ENCODE assay signal across 22 cellular contexts in genomic region chr1:106554294-106554693, GRCh38.
DNase-seq lines count a peak whose midpoint lies in the region; ATAC-seq and TF ChIP-seq lines count a peak whose summit lies in the region.
"Had no signal": no experiment of that assay in that cellular context is flagged by ENCODE, and none has a peak within 500 bp of the region (broad histone marks: within the 10 kb centered on the region; RNA-seq: fewer than 3 reads in every experiment).

No MANE protein-coding gene starts in this region.

- H3K4me1 ChIP-seq in PC-3 (ENCODE audit: insufficient read depth, low read length) (peaks cover 7% of the 10 kb centered on the region; the same call in 1 of the 2 replicates), foreskin keratinocyte (peaks cover 11% of the 10 kb centered on the region)
- H3K4me1 ChIP-seq: A549, BE2C, Peyer's patch, SJSA1 had no signal

- intact Hi-C loops in PC-3 (cut with micrococcal nuclease): loop anchor here (5.0 kb wide), 1 partner anchor 973 kb away; no protein-coding TSS in a partner anchor

- CTCF ChIA-PET in PC-3 (lab: Charles Lee): no interaction called here

- no peak overlapping the region for H3K27ac Mint-ChIP-seq in mesothelial cell of epicardium

- H3K36me3 Mint-ChIP-seq in mesothelial cell of epicardium: no peaks in the 10 kb centered on the region

- no peaks in the 10 kb centered on the region for H3K9me3 ChIP-seq in PC-3 (ENCODE audit: low read length)
- H3K9me3 ChIP-seq: A549, BE2C, SJSA1 had no signal

- DNase-seq in EL (peak; percentile 4), PC-3 (peak; percentile 43), choroid plexus epithelial cell (ENCODE audit: low read depth) (peak; percentile 16), foreskin keratinocyte (peak; percentile 50 to 79), mesothelial cell of epicardium (ENCODE audit: low spot score in 2 of 2, unreplicated experiment in 2 of 2) (no peak), cerebellar cortex (ENCODE audit: low spot score) (no peak)
- DNase-seq: BE2C, DMS53, GOT3, HCEC 1CT, Karpas-422, NCI-H1092, NCI-H146, NCI-H2029, NCI-H345, NCI-H524 treated with DMSO at 0.1 percent for 48 hours, NCI-H82, Peyer's patch had no signal

- H3K4me3 ChIP-seq in PC-3 (ENCODE audit: low read length) (no peak overlapping the region), choroid plexus epithelial cell (ENCODE audit: low read depth, low read length) (no peak overlapping the region)
- H3K4me3 ChIP-seq: A549, Peyer's patch, SJSA1 had no signal

- H3K36me3 ChIP-seq in PC-3 (ENCODE audit: low read depth, low read length): no peaks in the 10 kb centered on the region
- H3K36me3 ChIP-seq: BE2C, Peyer's patch, SJSA1 had no signal

- H3K27me3 Mint-ChIP-seq in mesothelial cell of epicardium (ENCODE audit: low read depth): no peaks in the 10 kb centered on the region

- no peaks in the 10 kb centered on the region for H3K79me2 ChIP-seq in PC-3 (ENCODE audit: low read length)

- H3K9ac ChIP-seq in PC-3 (ENCODE audit: low read length): no peak overlapping the region

- no peak overlapping the region for H3K4me2 ChIP-seq in PC-3 (ENCODE audit: low read length)
- H3K4me2 ChIP-seq: A549 had no signal

- no peaks in the 10 kb centered on the region for H3K27me3 ChIP-seq in PC-3 (ENCODE audit: low read length)
- H3K27me3 ChIP-seq in foreskin keratinocyte: no peaks in the 10 kb centered on the region
- H3K27me3 ChIP-seq: BE2C, Peyer's patch, SJSA1 had no signal

- no peaks in the 10 kb centered on the region for H3F3A ChIP-seq in PC-3 (ENCODE audit: low read length, unreplicated experiment)

- BruUV-seq in PC-3 (replicated peaks; lab: Mats Ljungman, UMichigan): no TSS peak

- TF ChIP-seq CTCF in PC-3 (conservative IDR thresholded peaks at IDR 0.05; ENCODE audit: low read depth, low read length) (no peak), choroid plexus epithelial cell (conservative IDR thresholded peaks at IDR 0.05; ENCODE audit: low read depth, low read length) (no peak), foreskin keratinocyte (conservative IDR thresholded peaks at IDR 0.05) (no peak), mesothelial cell of epicardium (IDR thresholded peaks at IDR 0.05; ENCODE audit: unreplicated experiment) (no peak)

- ATAC-seq in PC-3 (peak; percentile 49), foreskin keratinocyte (peak; percentile 80), esophagus mucosa (no peak), GM18517 (IDR thresholded peaks at IDR 0.05; ENCODE audit: unreplicated experiment) (no peak)
- ATAC-seq: A549 had no signal

- H3K4me1 Mint-ChIP-seq in mesothelial cell of epicardium: no peaks in the 10 kb centered on the region

- POLR2A ChIA-PET in PC-3 (lab: Charles Lee; ENCODE audit: unreplicated experiment): interaction anchor here (0.7 kb wide), 1 partner anchor 761 kb away, joined by 4 read pairs; no protein-coding TSS in a partner anchor

- H3K9me3 Mint-ChIP-seq in mesothelial cell of epicardium: peaks cover 24% of the 10 kb centered on the region

- H3K9me2 ChIP-seq in PC-3 (replicated peaks; ENCODE audit: low read length): no peaks in the 10 kb centered on the region

- H3K27ac ChIP-seq in PC-3 (ENCODE audit: low read length): no peak overlapping the region
- no peak overlapping the region for H3K27ac ChIP-seq in foreskin keratinocyte
- H3K27ac ChIP-seq: A549, Peyer's patch, SJSA1 had no signal

- no peak overlapping the region for H2AFZ ChIP-seq in PC-3 (ENCODE audit: low read length)

- H4K20me1 ChIP-seq in PC-3 (ENCODE audit: low read length): no peaks in the 10 kb centered on the region

- no peak overlapping the region for H3K4me3 Mint-ChIP-seq in mesothelial cell of epicardium

Comparison
In these comparisons a context has a peak if more than half of its experiments do, and no peak if none do; other contexts are left out.
1. DNase-seq: peak in EL (single experiment), PC-3 (single experiment), choroid plexus epithelial cell (single experiment) and foreskin keratinocyte (2 of 2); none in mesothelial cell of epicardium (0 of 2) and cerebellar cortex (single experiment).
2. ATAC-seq: peak in PC-3 (single experiment) and foreskin keratinocyte (single experiment); none in esophagus mucosa (single experiment) and GM18517 (single experiment).